8 cellular contexts compared by ENCODE assay signal in genomic region chrX:129606918-129607317, GRCh38. TPM values are rescaled to one million over a fixed set of nuclear protein-coding genes. Genes with fewer than 3 reads are reported as not detected.
A peak's percentile ranks its signal among the peaks of the same experiment; 100 is the strongest.
DNase-seq lines count a peak whose midpoint lies in the region; ATAC-seq and TF ChIP-seq lines count a peak whose summit lies in the region.

No MANE protein-coding gene starts in this region.

- CTCF ChIA-PET in activated CD8-positive, alpha-beta T cell treated with anti-CD3 and anti-CD28 coated beads, Interleukin-2, amount 10 ng/mL, durations not matched to agents 7 days and 5 days (lab: Charles Lee), result interaction anchor here (0.9 to 2.7 kb wide), 3 partner anchors 29 to 149 kb away, joined by 3 to 12 read pairs (median 4); no protein-coding TSS in a partner anchor

- H3K4me3 ChIP-seq in GM23338, result no peak overlapping the region

- H3K4me1 Mint-ChIP-seq in GM23338, result peaks cover 11% of the 10 kb centered on the region; the same call in 2 of the 3 replicates
- peaks cover 22% of the 10 kb centered on the region for H3K4me1 Mint-ChIP-seq in activated CD8-positive, alpha-beta T cell treated with anti-CD3 and anti-CD28 coated beads, Interleukin-2, amount 10 ng/mL, durations not matched to agents 7 days and 5 days (ENCODE audit: low read depth)
- peaks cover 8% of the 10 kb centered on the region for H3K4me1 Mint-ChIP-seq in endothelial cell (ENCODE audit: unreplicated experiment)

- no peaks in the 10 kb centered on the region for H3K27me3 Mint-ChIP-seq in GM23338 (ENCODE audit: insufficient read depth, low read depth, poor library complexity)
- peaks cover 7% of the 10 kb centered on the region for H3K27me3 Mint-ChIP-seq in activated CD8-positive, alpha-beta T cell treated with anti-CD3 and anti-CD28 coated beads, Interleukin-2, amount 10 ng/mL, durations not matched to agents 7 days and 5 days (ENCODE audit: low read depth)
- no peaks in the 10 kb centered on the region for H3K27me3 Mint-ChIP-seq in endothelial cell (ENCODE audit: unreplicated experiment)

- H3K27ac Mint-ChIP-seq in GM23338, result no peak overlapping the region
- H3K27ac Mint-ChIP-seq in activated CD8-positive, alpha-beta T cell treated with anti-CD3 and anti-CD28 coated beads, Interleukin-2, amount 10 ng/mL, durations not matched to agents 7 days and 5 days, result no peak overlapping the region
- no peak overlapping the region for H3K27ac Mint-ChIP-seq in endothelial cell (ENCODE audit: unreplicated experiment)

- H3K36me3 ChIP-seq in GM23338 (ENCODE audit: insufficient read depth), result no peaks in the 10 kb centered on the region

- H3K4me3 Mint-ChIP-seq in GM23338 (no peak overlapping the region), endothelial cell (ENCODE audit: unreplicated experiment) (no peak overlapping the region)
- H3K4me3 Mint-ChIP-seq in activated CD8-positive, alpha-beta T cell treated with anti-CD3 and anti-CD28 coated beads, Interleukin-2, amount 10 ng/mL, durations not matched to agents 7 days and 5 days, result no peak overlapping the region

- H3F3A ChIP-seq in GM23338 (replicated peaks; ENCODE audit: low read depth), result no peaks in the 10 kb centered on the region

- no peaks in the 10 kb centered on the region for H3K9me3 Mint-ChIP-seq in GM23338
- H3K9me3 Mint-ChIP-seq in activated CD8-positive, alpha-beta T cell treated with anti-CD3 and anti-CD28 coated beads, Interleukin-2, amount 10 ng/mL, durations not matched to agents 7 days and 5 days (ENCODE audit: insufficient read depth), result no peaks in the 10 kb centered on the region
- no peaks in the 10 kb centered on the region for H3K9me3 Mint-ChIP-seq in endothelial cell (ENCODE audit: unreplicated experiment)

- no peaks in the 10 kb centered on the region for H3K27me3 ChIP-seq in GM23338 (ENCODE audit: insufficient read depth)

- peak; percentile 66 for DNase-seq in CD1c-positive myeloid dendritic cell (ENCODE audit: extremely low spot score)
- peak; percentile 74 for DNase-seq in GM23338 (ENCODE audit: low spot score)
- peak; percentile 2 for DNase-seq in NCI-H526 treated with DMSO at 0.1 percent for 48 hours (lab: John Stamatoyannopoulos, UW)
- peak; percentile 69 for DNase-seq in activated CD8-positive, alpha-beta T cell treated with anti-CD3 and anti-CD28 coated beads, Interleukin-2, amount 10 ng/mL, durations not matched to agents 7 days and 5 days
- DNase-seq in endothelial cell (ENCODE audit: low spot score), result peak; percentile 65
- peak; percentile 72 for DNase-seq in mucosa of gallbladder (ENCODE audit: low spot score)
- DNase-seq in stromal cell of bone marrow (ENCODE audit: low read depth), result peak; percentile 15
- DNase-seq in occipital lobe (lab: John Stamatoyannopoulos, UW), result no peak

- no peak overlapping the region for H3K27ac ChIP-seq in GM23338 (ENCODE audit: low read depth)

- H2AFZ ChIP-seq in GM23338, result no peak overlapping the region

- H3K79me2 ChIP-seq in GM23338 (replicated peaks; ENCODE audit: insufficient read depth), result no peaks in the 10 kb centered on the region

- TF ChIP-seq CTCF in GM23338 (conservative IDR thresholded peaks at IDR 0.05; ENCODE audit: low read depth in 2 of 2) (peak; percentile 57 to 77), endothelial cell (IDR thresholded peaks at IDR 0.05; ENCODE audit: unreplicated experiment) (peak; percentile 69)

- ATAC-seq in GM23338, result peak; percentile 14; the same call in 1 of the 3 replicates
- peak; percentile 48 for ATAC-seq in activated CD8-positive, alpha-beta T cell treated with anti-CD3 and anti-CD28 coated beads, Interleukin-2, amount 10 ng/mL, durations not matched to agents 7 days and 5 days

- no peaks in the 10 kb centered on the region for H4K20me1 ChIP-seq in GM23338 (replicated peaks; ENCODE audit: insufficient read depth)

- H3K36me3 Mint-ChIP-seq in GM23338 (ENCODE audit: low read depth) (no peaks in the 10 kb centered on the region), endothelial cell (ENCODE audit: low read depth, unreplicated experiment) (no peaks in the 10 kb centered on the region)
- H3K36me3 Mint-ChIP-seq in activated CD8-positive, alpha-beta T cell treated with anti-CD3 and anti-CD28 coated beads, Interleukin-2, amount 10 ng/mL, durations not matched to agents 7 days and 5 days (ENCODE audit: low read depth), result no peaks in the 10 kb centered on the region

- POLR2A ChIA-PET in activated CD8-positive, alpha-beta T cell treated with anti-CD3 and anti-CD28 coated beads, Interleukin-2, amount 10 ng/mL, durations not matched to agents 7 days and 5 days (lab: Charles Lee), result no interaction called here

- no peak overlapping the region for H3K4me2 ChIP-seq in GM23338

- H3K4me1 ChIP-seq in GM23338 (ENCODE audit: insufficient read depth), result no peaks in the 10 kb centered on the region

- H3K9me2 ChIP-seq in GM23338 (ENCODE audit: insufficient read depth), result no peaks in the 10 kb centered on the region

TF ChIP-seq in GM23338, 12 proteins besides CTCF, POLR2A, EP300 and RAD21 (continues in another document):
- TF ChIP-seq ZNF462 (CRISPR knock-in tag; IDR thresholded peaks at IDR 0.05) (no peak), NANOG (IDR thresholded peaks at IDR 0.05; ENCODE audit: borderline replicate concordance) (no peak), EZH2 (IDR thresholded peaks at IDR 0.05; ENCODE audit: low read depth, unreplicated experiment) (no peak), EZH2phosphoT487 (IDR thresholded peaks at IDR 0.05; ENCODE audit: unreplicated experiment) (no peak), ZNF114 (CRISPR knock-in tag; IDR thresholded peaks at IDR 0.05) (no peak), POLR2AphosphoS5 (IDR thresholded peaks at IDR 0.05; ENCODE audit: low read depth) (no peak)

RNA-seq across cellular contexts. Expression of gene APLN, which starts 47.8 kb away (rescaled TPM):
- total RNA-seq in GM23338 (2014; rRNA removed; shearing (Covaris generic)), result 0.16 and 0.49 TPM in 2 replicates
- polyA plus RNA-seq in GM23338 (2016; fragmentation: Nextera tagmentation; extraction: Ambion mirVana), result 0.37 and 0.60 TPM in 2 replicates
- 1 to 10 TPM; 2.1 to 2.7 TPM for total RNA-seq in activated CD8-positive, alpha-beta T cell treated with anti-CD3 and anti-CD28 coated beads, Interleukin-2, amount 10 ng/mL, durations not matched to agents 7 days and 5 days
- total RNA-seq in endothelial cell (ENCODE audit: unreplicated experiment), result 3.5 TPM
- 0.20 TPM for total RNA-seq in mucosa of gallbladder
- 2.7 TPM for total RNA-seq in occipital lobe
